9 cellular contexts compared by ENCODE assay signal in genomic region chr21:34801519-34802132, GRCh38.
A peak's percentile ranks its signal among the peaks of the same experiment; 100 is the strongest.
DNase-seq lines count a peak whose midpoint lies in the region; ATAC-seq and TF ChIP-seq lines count a peak whose summit lies in the region.
"Had no signal": no experiment of that assay in that cellular context is flagged by ENCODE, and none has a peak within 500 bp of the region (broad histone marks: within the 10 kb centered on the region; RNA-seq: fewer than 3 reads in every experiment).

No MANE protein-coding gene starts in this region.

- peak; percentile 10 for TF ChIP-seq CTCF in epithelial cell of esophagus (IDR thresholded peaks at IDR 0.05; ENCODE audit: insufficient read depth, low read depth, low read length, missing control alignments)

- no peak for ATAC-seq in HG03442 (IDR thresholded peaks at IDR 0.05; ENCODE audit: unreplicated experiment)
- no peak for ATAC-seq in GM18517 (IDR thresholded peaks at IDR 0.05; ENCODE audit: unreplicated experiment)

- DNase-seq in NCI-H2196 (lab: John Stamatoyannopoulos, UW; ENCODE audit: unreplicated experiment) (peak; percentile 18), NCI-H2196 treated with DMSO at 0.1 percent for 48 hours (lab: John Stamatoyannopoulos, UW; ENCODE audit: unreplicated experiment) (no peak), NCI-H69 (lab: John Stamatoyannopoulos, UW) (peak; percentile 43), epithelial cell of esophagus (ENCODE audit: low read depth) (peak; percentile 42)
- no peak for DNase-seq in stimulated activated CD8-positive, alpha-beta memory T cell treated with anti-CD3 and anti-CD28 coated beads, Interleukin-4, amount 100 ng/mL, for 48 hours
- DNase-seq: stimulated activated naive B cell treated with anti-CD40 and anti-IgM and Interleukin-4, amounts not matched to agents 10 μg/mL and 1 μg/mL and 100 μg/mL, for 72 hours had no signal

- no peak overlapping the region for H3K4me3 ChIP-seq in epithelial cell of esophagus (ENCODE audit: low read length)
- H3K4me3 ChIP-seq in skin epidermis, result no peak overlapping the region

- peak overlapping the region in 11 of 21 experiments; percentile 14 to 73 (median 41) for H3K27ac ChIP-seq in skin epidermis

Comparison
In these comparisons a context has a peak if more than half of its experiments do, and no peak if none do; other contexts are left out.
1. DNase-seq: peak in NCI-H2196 (single experiment), NCI-H69 (single experiment) and epithelial cell of esophagus (single experiment); none in NCI-H2196 treated with DMSO at 0.1 percent for 48 hours (single experiment) and stimulated activated CD8-positive, alpha-beta memory T cell treated with anti-CD3 and anti-CD28 coated beads, Interleukin-4, amount 100 ng/mL, for 48 hours (single experiment).